Comparison of ENCODE assay signal across 21 cellular contexts in the genomic region with DNA sequence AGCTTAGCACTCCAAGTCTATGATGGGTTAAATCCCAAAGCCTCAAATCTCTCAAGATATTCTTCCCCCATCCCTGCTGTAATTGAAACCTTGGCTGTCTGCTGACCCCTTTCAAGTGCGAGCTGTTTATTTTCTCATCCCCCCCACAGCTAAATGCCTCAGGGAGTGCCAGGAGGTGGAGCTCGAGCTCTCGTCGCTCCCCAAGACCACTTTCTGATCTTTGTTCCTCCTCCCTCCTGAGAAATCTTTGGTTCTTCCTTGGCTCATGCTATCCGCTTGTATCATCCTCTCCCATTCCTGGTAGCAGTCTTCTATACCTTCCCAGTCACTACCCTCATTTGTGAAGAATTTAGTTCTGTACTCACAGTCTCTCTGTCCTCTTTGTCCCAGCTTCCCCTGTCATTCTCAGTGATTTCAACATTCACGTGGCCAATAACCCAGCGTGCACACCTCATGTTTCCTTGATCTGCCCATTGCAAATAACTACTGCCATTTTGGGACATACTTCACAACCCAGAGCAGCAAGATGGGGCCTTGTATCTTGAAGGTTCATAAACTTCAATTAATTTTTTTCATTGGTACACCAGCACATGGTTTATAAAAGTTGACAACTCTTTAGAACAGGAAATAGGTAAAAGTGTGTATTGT. TPM values are rescaled to one million over a fixed set of nuclear protein-coding genes. Genes with fewer than 3 reads are reported as not detected.
A peak's percentile ranks its signal among the peaks of the same experiment; 100 is the strongest.
DNase-seq lines count a peak whose midpoint lies in the region; ATAC-seq, FAIRE-seq and TF ChIP-seq lines count a peak whose summit lies in the region.
"Had no signal": no experiment of that assay in that cellular context is flagged by ENCODE, and none has a peak within 500 bp of the region (broad histone marks: within the 10 kb centered on the region; RNA-seq: fewer than 3 reads in every experiment).

No MANE protein-coding gene starts in this region.

- no TSS peak for BruUV-seq in HepG2 (replicated peaks; lab: Mats Ljungman, UMichigan)

- CTCF ChIA-PET in HepG2 (lab: Yijun Ruan, JAX; ENCODE audit: low intra/inter-chr PET ratio, low total read pairs) = no interaction called here

- WGBS in HepG2 (ENCODE audit: low lambda C conversion rate) = 2% methylated on average over 7 of the region's 7 CpGs

- no peak overlapping the region for H3K4me3 Mint-ChIP-seq in astrocyte (ENCODE audit: unreplicated experiment)
- H3K4me3 Mint-ChIP-seq in activated T-cell treated with anti-CD3 and anti-CD28 coated beads, Interleukin-2, amount 50 U/mL, for 24 hours = no peak overlapping the region
- H3K4me3 Mint-ChIP-seq: CD4-positive, CD25-positive, alpha-beta regulatory T cell; natural killer cell had no signal

- H3K4me2 ChIP-seq in astrocyte (ENCODE audit: low read length) (no peak overlapping the region), HepG2 (ENCODE audit: low read depth, low read length) (peak overlapping the region; percentile 77)

- H3K4me1 ChIP-seq in astrocyte (ENCODE audit: insufficient read depth, low read length) = no peaks in the 10 kb centered on the region
- peaks cover 25% of the 10 kb centered on the region for H3K4me1 ChIP-seq in HepG2 (ENCODE audit: insufficient read depth, low read length)
- no peaks in the 10 kb centered on the region for H3K4me1 ChIP-seq in uterus

- H3K79me2 ChIP-seq in astrocyte (ENCODE audit: insufficient read depth, low read length) (no peaks in the 10 kb centered on the region), HepG2 (ENCODE audit: insufficient read depth, low read length) (no peaks in the 10 kb centered on the region)

- no peak overlapping the region for H3K27ac Mint-ChIP-seq in astrocyte (ENCODE audit: unreplicated experiment)
- no peak overlapping the region for H3K27ac Mint-ChIP-seq in activated T-cell treated with anti-CD3 and anti-CD28 coated beads, Interleukin-2, amount 50 U/mL, for 24 hours
- H3K27ac Mint-ChIP-seq: CD4-positive, CD25-positive, alpha-beta regulatory T cell had no signal

- H3K4me3 ChIP-seq in astrocyte (ENCODE audit: insufficient read depth, low read depth, low read length) = no peak overlapping the region
- H3K4me3 ChIP-seq in HepG2 (replicated peaks in 1 of 3; ENCODE audit: insufficient read depth in 1 of 3, low read depth in 2 of 3, low read length in 3 of 3) = peak overlapping the region; percentile 33 to 55 (median 45)
- peak overlapping the region; percentile 8 to 26 for H3K4me3 ChIP-seq in uterus

- H2AFZ ChIP-seq in astrocyte (ENCODE audit: low read depth, low read length) = peak overlapping the region; percentile 41
- H2AFZ ChIP-seq in HepG2 (ENCODE audit: low read length) = peak overlapping the region; percentile 95

- no peaks in the 10 kb centered on the region for H4K20me1 ChIP-seq in astrocyte (ENCODE audit: insufficient read depth, low read length)
- H4K20me1 ChIP-seq in HepG2 (ENCODE audit: insufficient read depth, low read length) = no peaks in the 10 kb centered on the region

- no peaks in the 10 kb centered on the region for H3K4me1 Mint-ChIP-seq in astrocyte (ENCODE audit: low read depth, unreplicated experiment)
- H3K4me1 Mint-ChIP-seq in activated T-cell treated with anti-CD3 and anti-CD28 coated beads, Interleukin-2, amount 50 U/mL, for 24 hours (ENCODE audit: low read depth) = no peaks in the 10 kb centered on the region
- H3K4me1 Mint-ChIP-seq: natural killer cell had no signal

- no peak for TF ChIP-seq RAD21 in HepG2 (CRISPR knock-in tag; IDR thresholded peaks at IDR 0.05)

- H3K27ac ChIP-seq in astrocyte (ENCODE audit: low read depth, low read length) (no peak overlapping the region), HepG2 (ENCODE audit: extremely low read length, insufficient read depth, low read length) (peak overlapping the region; percentile 62), uterus (peak overlapping the region; percentile 38 to 58)
- H3K27ac ChIP-seq: vagina had no signal

- intact Hi-C loops in HepG2 (cut with micrococcal nuclease; ENCODE audit: unreplicated experiment) = no loop called here
- intact Hi-C loops in uterus (cut with DNase I; ENCODE audit: low total_unique reads) = no loop called here

- TF ChIP-seq CTCF in astrocyte (IDR thresholded peaks at IDR 0.05; ENCODE audit: insufficient read depth, low read depth, low read length) = no peak
- TF ChIP-seq CTCF in HepG2 (CRISPR knock-in tag; IDR thresholded peaks at IDR 0.05) = peak; percentile 42
- no peak for TF ChIP-seq CTCF in uterus (IDR thresholded peaks at IDR 0.05)

- H3K9me3 Mint-ChIP-seq in astrocyte (ENCODE audit: unreplicated experiment) = peaks cover 2% of the 10 kb centered on the region
- H3K9me3 Mint-ChIP-seq in activated T-cell treated with anti-CD3 and anti-CD28 coated beads, Interleukin-2, amount 50 U/mL, for 24 hours = no peaks in the 10 kb centered on the region
- H3K9me3 Mint-ChIP-seq: natural killer cell had no signal

- TF ChIP-seq EP300 in HepG2 (IDR thresholded peaks at IDR 0.05; ENCODE audit: low read depth in 2 of 2, low read length in 2 of 2) (no peak), HepG2 (CRISPR knock-in tag; IDR thresholded peaks at IDR 0.05; ENCODE audit: borderline replicate concordance) (no peak)

- H3K9me3 ChIP-seq in astrocyte (ENCODE audit: insufficient read depth, low read depth, low read length) = no peaks in the 10 kb centered on the region
- no peaks in the 10 kb centered on the region for H3K9me3 ChIP-seq in HepG2 (ENCODE audit: low read length)
- no peaks in the 10 kb centered on the region for H3K9me3 ChIP-seq in uterus
- H3K9me3 ChIP-seq: SK-N-SH, stomach, vagina had no signal

- FAIRE-seq in astrocyte (lab: Jason Lieb, UNC) (peak; percentile 60), HepG2 (lab: Jason Lieb, UNC) (peak; percentile 44)
- FAIRE-seq: bronchial epithelial cell, TTC549 had no signal

- peak; percentile 9 for DNase-seq in NCI-H748 (lab: John Stamatoyannopoulos, UW; ENCODE audit: unreplicated experiment)
- no peak for DNase-seq in NCI-H748 treated with DMSO at 0.1 percent for 48 hours (lab: John Stamatoyannopoulos, UW)
- DNase-seq in astrocyte (ENCODE audit: low read depth) = no peak
- peak; percentile 11 for DNase-seq in HepG2 (ENCODE audit: low spot score)
- no peak for DNase-seq in uterus
- no peak for DNase-seq in G401 (ENCODE audit: low spot score)
- DNase-seq in cerebellum (ENCODE audit: low spot score) = no peak
- no peak for DNase-seq in activated T-cell treated with anti-CD3 and anti-CD28 coated beads, Interleukin-2, amount 50 U/mL, for 24 hours
- DNase-seq: activated CD4-positive, alpha-beta T cell treated with anti-CD3 and anti-CD28 coated beads, Interleukin-2, amount 50 U/mL, for 1 hour; activated naive CD4-positive, alpha-beta T cell treated with anti-CD3 and anti-CD28 coated beads, Interleukin-2, amount 50 U/mL, for 16 hours; activated T-cell treated with anti-CD3 and anti-CD28 coated beads for 4 hours; CD4-positive, CD25-positive, alpha-beta regulatory T cell; left ventricle myocardium superior; natural killer cell; NCI-H1694; NCI-H446; SK-N-SH; stomach had no signal

- H3K27me3 Mint-ChIP-seq in astrocyte (ENCODE audit: low read depth, unreplicated experiment) = peaks cover 2% of the 10 kb centered on the region
- H3K27me3 Mint-ChIP-seq in activated T-cell treated with anti-CD3 and anti-CD28 coated beads, Interleukin-2, amount 50 U/mL, for 24 hours = peaks cover 17% of the 10 kb centered on the region

- in situ Hi-C loops in HepG2 (cut with HindIII; ENCODE audit: extremely low pct_ligation_motif_present, low pct_unique_long_range_greater_than_20kb) (no loop called here), G401 (cut with HindIII; ENCODE audit: low sequenced_read_pairs) (no loop called here)

- H3K27me3 ChIP-seq in astrocyte (ENCODE audit: insufficient read depth, low read length) (no peaks in the 10 kb centered on the region), HepG2 (ENCODE audit: control insufficient read depth in 1 of 2, insufficient read depth in 2 of 2, low read length in 2 of 2) (no peaks in the 10 kb centered on the region), uterus (no peaks in the 10 kb centered on the region)
- H3K27me3 ChIP-seq: stomach, vagina had no signal

- POLR2A ChIA-PET in HepG2 (lab: Yijun Ruan, JAX) = interaction anchor here (1.2 to 1.4 kb wide), 2 partner anchors 78 to 116 kb away, joined by 3 read pairs; a partner anchor contains a TSS

- H3K36me3 Mint-ChIP-seq in astrocyte (ENCODE audit: low read depth, unreplicated experiment) = no peaks in the 10 kb centered on the region
- no peaks in the 10 kb centered on the region for H3K36me3 Mint-ChIP-seq in activated T-cell treated with anti-CD3 and anti-CD28 coated beads, Interleukin-2, amount 50 U/mL, for 24 hours (ENCODE audit: low read depth)
- H3K36me3 Mint-ChIP-seq: CD4-positive, CD25-positive, alpha-beta regulatory T cell; natural killer cell had no signal

- H3K9ac ChIP-seq in astrocyte (ENCODE audit: low read length) = no peak overlapping the region
- peak overlapping the region; percentile 43 for H3K9ac ChIP-seq in HepG2 (ENCODE audit: insufficient read depth, low read depth, low read length)
- H3K9ac ChIP-seq: SK-N-SH had no signal

- ATAC-seq in HepG2 = peak; percentile 49
- ATAC-seq: left ventricle myocardium superior, natural killer cell had no signal

- TF ChIP-seq POLR2A in HepG2 (IDR thresholded peaks at IDR 0.05; ENCODE audit: insufficient read depth in 1 of 2, low read depth in 2 of 2, low read length in 2 of 2) (no peak), uterus (IDR thresholded peaks at IDR 0.05) (no peak)

- no peaks in the 10 kb centered on the region for H3K36me3 ChIP-seq in astrocyte (ENCODE audit: insufficient read depth, low read length)
- H3K36me3 ChIP-seq in HepG2 (replicated peaks in 1 of 2; ENCODE audit: control insufficient read depth in 1 of 2, insufficient read depth in 2 of 2, low read length in 2 of 2) = no peaks in the 10 kb centered on the region
- no peaks in the 10 kb centered on the region for H3K36me3 ChIP-seq in uterus
- H3K36me3 ChIP-seq: stomach, vagina had no signal

RNA-seq across cellular contexts. Expression of a gene that starts 9.2 kb away (rescaled TPM):
- 11.6 and 13.3 TPM in 2 replicates for total RNA-seq in astrocyte
- total RNA-seq in HepG2 (2016; rRNA removed; fragmentation: Illumina TruSeq; extraction: Trizol) = 13.2 and 14.1 TPM in 2 replicates
- total RNA-seq in HepG2 (2016; cell fraction: cytosol; rRNA removed; fragmentation: Illumina TruSeq; extraction: Trizol; ENCODE audit: low read depth) = 7.9 and 9.2 TPM in 2 replicates
- total RNA-seq in HepG2 (2016; cell fraction: insoluble cytoplasmic fraction; rRNA removed; fragmentation: Illumina TruSeq; extraction: Trizol) = 12.2 and 13.4 TPM in 2 replicates
- 24.3 and 26.0 TPM in 2 replicates for total RNA-seq in HepG2 (2016; cell fraction: membrane; rRNA removed; fragmentation: Illumina TruSeq; extraction: Trizol)
- total RNA-seq in HepG2 (2016; cell fraction: nucleus; rRNA removed; fragmentation: Illumina TruSeq; extraction: Trizol) = 6.0 and 6.9 TPM in 2 replicates
- 5.8 and 6.4 TPM in 2 replicates for polyA plus RNA-seq in HepG2 (2011; rRNA removed)
- 5.1 and 7.7 TPM in 2 replicates for polyA plus RNA-seq in HepG2 (2011; cell fraction: cytosol; rRNA removed)
- polyA plus RNA-seq in HepG2 (2011; cell fraction: nucleus; rRNA removed) = 2.9 and 3.3 TPM in 2 replicates
- polyA plus RNA-seq in HepG2 (2012) = 7.8 TPM in 2 replicates
- 12.5 and 12.9 TPM in 2 replicates for polyA plus RNA-seq in HepG2 (2016; cell fraction: cytosol; fragmentation: Illumina TruSeq; extraction: Trizol; ENCODE audit: low read depth)
- 17.1 and 19.8 TPM in 2 replicates for polyA plus RNA-seq in HepG2 (2016; cell fraction: insoluble cytoplasmic fraction; fragmentation: Illumina TruSeq; extraction: Trizol; ENCODE audit: low read depth)
- polyA plus RNA-seq in HepG2 (2016; cell fraction: membrane; fragmentation: Illumina TruSeq; extraction: Trizol; ENCODE audit: low read depth) = 23.4 and 29.4 TPM in 2 replicates
- 12.5 and 13.3 TPM in 2 replicates for polyA plus RNA-seq in HepG2 (2016; cell fraction: nucleus; fragmentation: Illumina TruSeq; extraction: Trizol; ENCODE audit: insufficient read depth, low read depth)
- polyA minus RNA-seq in HepG2 (2011; rRNA and poly(A)+ RNA removed; ENCODE audit: low replicate concordance) = 4.5 and 7.1 TPM in 2 replicates
- polyA minus RNA-seq in HepG2 (2011; cell fraction: cytosol; rRNA and poly(A)+ RNA removed) = 3.7 and 4.6 TPM in 2 replicates
- polyA minus RNA-seq in HepG2 (2011; cell fraction: nucleus; rRNA and poly(A)+ RNA removed) = 2.4 and 3.4 TPM in 2 replicates
- total RNA-seq in uterus = 10 to 100 TPM in 3 of 4 donors, 1 to 10 TPM in 1; 9.2 to 33.5 (median 12.5) TPM
- 12.2 and 17.8 TPM in 2 replicates for total RNA-seq in G401 (2014; rRNA removed; shearing (Covaris generic))
- 3.6 TPM for total RNA-seq in cerebellum

Comparison
In these comparisons a context has a peak if more than half of its experiments do, and no peak if none do; other contexts are left out.
1. DNase-seq: peak in NCI-H748 (single experiment) and HepG2 (single experiment); none in NCI-H748 treated with DMSO at 0.1 percent for 48 hours (single experiment), astrocyte (single experiment), uterus (0 of 2), G401 (single experiment), cerebellum (single experiment) and activated T-cell treated with anti-CD3 and anti-CD28 coated beads, Interleukin-2, amount 50 U/mL, for 24 hours (single experiment).